In genomic region chr1:152185544-152186391, GRCh38 we compare ENCODE assay signal across 8 cellular contexts.
DNase-seq lines count a peak whose midpoint lies in the region; ATAC-seq and TF ChIP-seq lines count a peak whose summit lies in the region.

No MANE protein-coding gene starts in this region.

- no peak overlapping the region for H3K4me3 ChIP-seq in fibroblast of mammary gland (ENCODE audit: control insufficient read depth, low read depth, low read length)

- DNase-seq in DMS79 treated with DMSO at 0.1 percent for 48 hours (lab: John Stamatoyannopoulos, UW) (peak; percentile 27), NCI-H774 (lab: John Stamatoyannopoulos, UW) (peak; percentile 22), fibroblast of mammary gland (ENCODE audit: low read depth) (peak; percentile 70), nephron progenitor cell (peak; percentile 5), putamen (ENCODE audit: low spot score) (no peak)
- DNase-seq in activated CD8-positive, alpha-beta memory T cell treated with anti-CD3 and anti-CD28 coated beads, Interleukin-2, amount 50 U/mL, for 4 hours, result peak; percentile 18

- TF ChIP-seq CTCF in fibroblast of mammary gland (conservative IDR thresholded peaks at IDR 0.05; ENCODE audit: control insufficient read depth, insufficient read depth, low read depth, low read length) (peak; percentile 71), nephron progenitor cell (IDR thresholded peaks at IDR 0.05) (peak; percentile 41)

- no peak overlapping the region for H3K27ac Mint-ChIP-seq in nephron progenitor cell

- H3K4me3 Mint-ChIP-seq in nephron progenitor cell, result no peak overlapping the region

- H3K4me1 Mint-ChIP-seq in nephron progenitor cell, result no peaks in the 10 kb centered on the region

- H3K9me3 Mint-ChIP-seq in nephron progenitor cell, result peaks cover 27% of the 10 kb centered on the region

- H3K27me3 Mint-ChIP-seq in nephron progenitor cell (ENCODE audit: low read depth, poor library complexity), result peaks cover 7% of the 10 kb centered on the region

- ATAC-seq in HG02973 (IDR thresholded peaks at IDR 0.05; ENCODE audit: unreplicated experiment) (peak; percentile 43), GM18858 (IDR thresholded peaks at IDR 0.05; ENCODE audit: unreplicated experiment) (no peak)

- no peaks in the 10 kb centered on the region for H3K36me3 Mint-ChIP-seq in nephron progenitor cell (ENCODE audit: low read depth)
